ENCODE assay signal across 18 cellular contexts in the genomic region with DNA sequence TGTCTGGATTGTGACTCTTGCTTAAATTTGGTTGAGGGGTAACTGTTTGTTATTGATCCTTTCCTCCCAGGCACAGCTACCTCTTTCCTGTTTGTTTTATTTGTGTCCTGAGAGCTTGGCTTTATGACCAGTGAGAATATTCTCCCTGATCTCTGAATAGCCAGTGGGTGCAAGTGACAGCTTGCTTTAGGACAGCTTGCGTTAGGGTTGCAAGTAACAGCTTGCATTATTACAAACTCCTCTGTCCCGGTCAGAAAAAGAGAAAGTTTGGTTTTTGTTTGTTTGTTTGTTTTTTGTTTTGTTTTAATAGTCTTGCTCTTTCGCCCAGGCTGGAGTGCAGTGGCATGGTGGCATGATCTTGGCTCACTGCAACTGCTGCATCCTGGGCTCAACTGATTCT. TPM values are rescaled to one million over a fixed set of nuclear protein-coding genes. Genes with fewer than 3 reads are reported as not detected.
DNase-seq lines count a peak whose midpoint lies in the region; ATAC-seq, FAIRE-seq and TF ChIP-seq lines count a peak whose summit lies in the region.
"Had no signal": no experiment of that assay in that cellular context is flagged by ENCODE, and none has a peak within 500 bp of the region (broad histone marks: within the 10 kb centered on the region; RNA-seq: fewer than 3 reads in every experiment).

No MANE protein-coding gene starts in this region.

- no peaks in the 10 kb centered on the region for H3F3A ChIP-seq in PC-3 (ENCODE audit: low read length, unreplicated experiment)

- BruUV-seq in PC-3 (replicated peaks; lab: Mats Ljungman, UMichigan) = no TSS peak

- H3K9me3 ChIP-seq in PC-3 (ENCODE audit: low read length) (no peaks in the 10 kb centered on the region), right lobe of liver (no peaks in the 10 kb centered on the region)

- H3K4me1 ChIP-seq in PC-3 (ENCODE audit: insufficient read depth, low read length) (peaks cover 30% of the 10 kb centered on the region), right lobe of liver (peaks cover 0 to 14% (median 3%) of the 10 kb centered on the region in 4 donors)

- H3K4me2 ChIP-seq in PC-3 (ENCODE audit: low read length) = no peak overlapping the region

- H3K79me2 ChIP-seq in PC-3 (ENCODE audit: low read length) = peaks cover 13% of the 10 kb centered on the region

- POLR2A ChIA-PET in PC-3 (lab: Charles Lee; ENCODE audit: unreplicated experiment) = no interaction called here

- no peak for TF ChIP-seq POLR2A in right lobe of liver (IDR thresholded peaks at IDR 0.05)

- no peak for FAIRE-seq in bronchial epithelial cell (lab: Jason Lieb, UNC)
- FAIRE-seq: A204.1, HTR-8/SVneo had no signal

- no peak overlapping the region for H2AFZ ChIP-seq in PC-3 (ENCODE audit: low read length)

- DNase-seq in PC-3 (no peak), bronchial epithelial cell (ENCODE audit: low read depth) (peak; percentile 68), H7 (no peak), SKM-1 (lab: John Stamatoyannopoulos, UW; ENCODE audit: unreplicated experiment) (no peak), right lobe of liver (no peak)
- DNase-seq: ACHN; Calu3; CD8-positive, alpha-beta T cell; DMS79 treated with DMSO at 0.1 percent for 48 hours; GF-D8; GOT3; H9; IMR-90 had no signal

- no peaks in the 10 kb centered on the region for H4K20me1 ChIP-seq in PC-3 (ENCODE audit: low read length)

- intact Hi-C loops in PC-3 (cut with micrococcal nuclease) (loop anchor here (5.0 to 10.0 kb wide), 2 partner anchors 33 to 84 kb away; no protein-coding TSS in a partner anchor), right lobe of liver (cut with DNase I) (no loop called here)

- H3K27ac Mint-ChIP-seq in nephron = peak overlapping the region in 1 of 3 experiments; percentile 46
- H3K27ac Mint-ChIP-seq: CD14-positive monocyte, H9 had no signal

- peaks cover 12% of the 10 kb centered on the region for H3K4me1 Mint-ChIP-seq in nephron

- ATAC-seq in PC-3 (no peak), right lobe of liver (no peak)
- ATAC-seq: CD8-positive, alpha-beta T cell had no signal

- H3K4me3 Mint-ChIP-seq in nephron = peak overlapping the region in 2 of 3 experiments; percentile 2 to 28
- H3K4me3 Mint-ChIP-seq: CD14-positive monocyte; CD8-positive, alpha-beta T cell; H9 had no signal

- TF ChIP-seq CTCF in C4-2B (conservative IDR thresholded peaks at IDR 0.05) (no peak), PC-3 (conservative IDR thresholded peaks at IDR 0.05; ENCODE audit: low read depth, low read length) (no peak), bronchial epithelial cell (IDR thresholded peaks at IDR 0.05; ENCODE audit: insufficient read depth, low read length, severe bottlenecking) (no peak), nephron (IDR thresholded peaks at IDR 0.05; ENCODE audit: unreplicated experiment in 3 of 3) (no peak), right lobe of liver (IDR thresholded peaks at IDR 0.05) (no peak)

- H3K36me3 ChIP-seq in PC-3 (ENCODE audit: low read depth, low read length) (no peaks in the 10 kb centered on the region), bronchial epithelial cell (ENCODE audit: control insufficient read depth, insufficient read depth, low read length) (no peaks in the 10 kb centered on the region), H7 (replicated peaks; ENCODE audit: control insufficient read depth, insufficient read depth, low read length) (no peaks in the 10 kb centered on the region), right lobe of liver (no peaks in the 10 kb centered on the region)

- H3K4me3 ChIP-seq in PC-3 (ENCODE audit: low read length) (no peak overlapping the region), bronchial epithelial cell (ENCODE audit: low read depth, low read length) (no peak overlapping the region), H7 (ENCODE audit: insufficient read depth, low read depth, low read length) (no peak overlapping the region), right lobe of liver (no peak overlapping the region)

- H3K27me3 Mint-ChIP-seq in nephron (ENCODE audit: low read depth) = no peaks in the 10 kb centered on the region

- CTCF ChIA-PET in PC-3 (lab: Charles Lee) = interaction anchor here (0.6 kb wide), 1 partner anchor 13 kb away, joined by 3 read pairs; no protein-coding TSS in a partner anchor

- H3K9ac ChIP-seq in PC-3 (ENCODE audit: low read length) = no peak overlapping the region

- H3K27ac ChIP-seq in C4-2B = peak overlapping the region; percentile 36; the same call in 1 of the 2 replicates
- H3K27ac ChIP-seq in PC-3 (ENCODE audit: low read length) = peak overlapping the region; percentile 56
- no peak overlapping the region for H3K27ac ChIP-seq in right lobe of liver

- 63% methylated on average over 1 of the region's 3 CpGs for WGBS in right lobe of liver (ENCODE audit: insufficient coverage, low coverage, low lambda C conversion rate, missing lambda C conversion rate)

- H3K36me3 Mint-ChIP-seq in nephron (ENCODE audit: low read depth) = peaks cover 16% of the 10 kb centered on the region

- no peaks in the 10 kb centered on the region for H3K9me2 ChIP-seq in PC-3 (replicated peaks; ENCODE audit: low read length)

- no peaks in the 10 kb centered on the region for H3K9me3 Mint-ChIP-seq in nephron
- H3K9me3 Mint-ChIP-seq: CD8-positive, alpha-beta T cell; H9 had no signal

- no peaks in the 10 kb centered on the region for H3K27me3 ChIP-seq in PC-3 (ENCODE audit: low read length)
- H3K27me3 ChIP-seq in bronchial epithelial cell (ENCODE audit: control insufficient read depth, insufficient read depth, low read length) = no peaks in the 10 kb centered on the region
- peaks cover 10% of the 10 kb centered on the region for H3K27me3 ChIP-seq in H7 (ENCODE audit: control insufficient read depth, insufficient read depth, low read length)
- H3K27me3 ChIP-seq in right lobe of liver = no peaks in the 10 kb centered on the region

RNA-seq across cellular contexts. Expression of a gene that starts 3.3 kb away (rescaled TPM):
- 14.8 TPM in 2 replicates for total RNA-seq in PC-3 (2014; rRNA removed)
- total RNA-seq in bronchial epithelial cell = 15.7 and 17.1 TPM in 2 replicates
- total RNA-seq in H7 (2014; rRNA removed; shearing (Covaris generic)) = 21.4 and 28.9 TPM in 2 replicates
- total RNA-seq in right lobe of liver = 10 to 100 TPM in 3 of 6 experiments, 1 to 10 TPM in 3; 9.0 to 14.2 (median 10.2) TPM

RNA-seq across cellular contexts. Expression of a gene that starts 8.5 kb away (rescaled TPM):
- total RNA-seq in PC-3 (2014; rRNA removed) = 55.9 and 71.3 TPM in 2 replicates
- total RNA-seq in bronchial epithelial cell = 20.5 and 22.5 TPM in 2 replicates
- total RNA-seq in H7 (2014; rRNA removed; shearing (Covaris generic)) = 24.4 and 25.3 TPM in 2 replicates
- 10 to 100 TPM; 15.7 to 34.7 (median 23.6) TPM for total RNA-seq in right lobe of liver

Comparison
In these comparisons a context has a peak if more than half of its experiments do, and no peak if none do; other contexts are left out.
1. H3K27ac ChIP-seq: peak in C4-2B (single experiment) and PC-3 (single experiment); none in right lobe of liver (0 of 3).